In the genomic region with DNA sequence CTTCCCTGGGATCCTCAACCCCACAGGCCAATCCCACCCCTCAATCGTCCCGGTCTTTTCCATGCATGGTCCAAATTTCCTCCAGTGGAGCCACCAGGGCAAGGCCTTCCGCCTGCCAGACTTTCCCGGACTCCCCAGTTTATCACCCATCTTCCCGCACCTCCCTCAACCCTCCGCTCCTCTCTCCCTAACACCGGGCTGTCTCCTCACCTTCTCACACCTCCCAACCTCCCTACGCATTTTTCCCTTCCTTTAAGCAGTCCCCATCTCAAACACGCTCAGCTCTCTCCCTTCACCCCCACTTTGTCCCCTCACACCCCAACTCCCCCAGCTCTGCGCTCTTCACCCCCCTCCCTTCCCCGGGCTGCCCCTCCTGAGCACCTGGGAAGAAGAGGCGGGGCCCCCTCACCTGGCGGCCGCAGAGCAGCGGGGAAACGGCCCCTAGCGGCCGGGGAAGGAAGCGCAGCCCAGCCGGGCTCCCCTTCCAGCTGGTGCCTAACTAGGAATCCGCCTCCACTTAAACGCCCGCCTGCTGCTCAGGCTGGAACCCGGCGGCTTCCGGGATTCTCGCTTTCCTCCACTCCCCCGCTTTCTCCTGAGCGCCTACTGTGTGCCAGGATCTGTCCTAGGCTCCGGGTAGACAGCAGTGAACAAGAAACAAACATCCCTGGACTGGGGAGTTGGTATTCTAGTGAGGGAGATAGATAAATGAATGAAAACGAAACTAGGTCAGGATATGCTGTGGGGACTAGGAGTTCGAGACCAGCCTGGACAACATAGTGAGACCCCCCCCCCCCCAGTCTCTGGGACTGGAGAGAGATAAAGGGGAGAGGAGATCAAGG, we compare ENCODE assay signal across 8 cellular contexts.
DNase-seq lines count a peak whose midpoint lies in the region; ATAC-seq and TF ChIP-seq lines count a peak whose summit lies in the region.
"Not testable (repeated sequence)": the region's sequence is repeated elsewhere in the genome, so short reads cannot be mapped to it uniquely, and the experiment has no call there.

No MANE protein-coding gene starts in this region.

- not testable (repeated sequence) for H3K27ac ChIP-seq in SJSA1; esophagus (ENCODE audit: low read depth in 2 of 2, low read length in 1 of 2); mesendoderm (ENCODE audit: low read depth, low read length)

- H4K5ac ChIP-seq in mesendoderm (ENCODE audit: low read length), result not testable (repeated sequence)

- H2BK15ac ChIP-seq in mesendoderm (replicated peaks; ENCODE audit: low read depth), result not testable (repeated sequence)

- not testable (repeated sequence) for H3K18ac ChIP-seq in mesendoderm (ENCODE audit: low read length)

- H3K27ac Mint-ChIP-seq in activated T-helper 17 cell treated with anti-CD3 and anti-CD28 coated beads, Interleukin-2, amount 50 U/mL, for 72 hours, result not testable (repeated sequence)

- not testable (repeated sequence) for H3K36me3 Mint-ChIP-seq in activated T-helper 17 cell treated with anti-CD3 and anti-CD28 coated beads, Interleukin-2, amount 50 U/mL, for 72 hours (ENCODE audit: low read depth)

- not testable (repeated sequence) for H3K79me2 ChIP-seq in mesendoderm (ENCODE audit: control insufficient read depth, insufficient read depth, low read length)

- not testable (repeated sequence) for H3K36me3 ChIP-seq in SJSA1; esophagus (ENCODE audit: control insufficient read depth in 2 of 2, insufficient read depth in 2 of 2, low read length in 1 of 2); mesendoderm (ENCODE audit: control insufficient read depth, insufficient read depth, low read length)

- not testable (repeated sequence) for H3K4me1 ChIP-seq in SJSA1 (replicated peaks); esophagus (ENCODE audit: control insufficient read depth in 2 of 2, insufficient read depth in 2 of 2, low read length in 1 of 2); mesendoderm (ENCODE audit: control insufficient read depth, low read depth, low read length)

- TF ChIP-seq CTCF in AG09309 (IDR thresholded peaks at IDR 0.05; ENCODE audit: control insufficient read depth, insufficient read depth, low read depth, low read length, missing control alignments), result peak; percentile 80

- H3K27me3 Mint-ChIP-seq in activated T-helper 17 cell treated with anti-CD3 and anti-CD28 coated beads, Interleukin-2, amount 50 U/mL, for 72 hours, result not testable (repeated sequence)

- H3K4me3 ChIP-seq in AG09309 (ENCODE audit: control insufficient read depth, low read depth, low read length), result peak overlapping the region; percentile 38
- H3K4me3 ChIP-seq in SJSA1, result peak overlapping the region; percentile 31
- peak overlapping the region; percentile 37 to 47 for H3K4me3 ChIP-seq in esophagus (ENCODE audit: low read depth in 1 of 2, low read length in 2 of 2)
- not testable (repeated sequence) for H3K4me3 ChIP-seq in mesendoderm (ENCODE audit: low read length)

- not testable (repeated sequence) for H2BK5ac ChIP-seq in mesendoderm (ENCODE audit: low read length)

- not testable (repeated sequence) for H2AK5ac ChIP-seq in mesendoderm (ENCODE audit: low read length)

- H3K4me3 Mint-ChIP-seq in activated T-helper 17 cell treated with anti-CD3 and anti-CD28 coated beads, Interleukin-2, amount 50 U/mL, for 72 hours, result peak overlapping the region; percentile 74

- H3K9ac ChIP-seq in mesendoderm (ENCODE audit: low read length), result peak overlapping the region; percentile 17

- not testable (repeated sequence) for H3K27me3 ChIP-seq in SJSA1 (replicated peaks); esophagus (ENCODE audit: control insufficient read depth in 1 of 2, insufficient read depth in 2 of 2, low read length in 2 of 2); mesendoderm (ENCODE audit: insufficient read depth, low read length, poor library complexity)

- not testable (repeated sequence) for H3K9me3 Mint-ChIP-seq in activated T-helper 17 cell treated with anti-CD3 and anti-CD28 coated beads, Interleukin-2, amount 50 U/mL, for 72 hours

- not testable (repeated sequence) for H3K9me3 ChIP-seq in SJSA1 (replicated peaks); esophagus (ENCODE audit: control insufficient read depth in 2 of 2, insufficient read depth in 1 of 2, low read depth in 1 of 2, low read length in 1 of 2)

- 5% methylated on average over 28 to 32 of the region's 32 CpGs for WGBS in esophagus, 2 donors
- no CpG with 5 or more reads among the region's 32 CpGs for WGBS in mesendoderm (ENCODE audit: extremely low coverage, insufficient coverage, low lambda C conversion rate)

- peak overlapping the region; percentile 74 for H3K56ac ChIP-seq in mesendoderm (ENCODE audit: low read length)

- peak; percentile 64 for ATAC-seq in GM21360 (IDR thresholded peaks at IDR 0.05; ENCODE audit: unreplicated experiment)
- ATAC-seq in activated T-helper 17 cell treated with anti-CD3 and anti-CD28 coated beads, Interleukin-2, amount 50 U/mL, for 72 hours (replicated peaks), result peak; percentile 87

- not testable (repeated sequence) for H3K4me2 ChIP-seq in mesendoderm (ENCODE audit: low read length)

- not testable (repeated sequence) for DNase-seq in AG09309 (ENCODE audit: low read depth)
- peak; percentile 64 for DNase-seq in NCI-H1105 treated with DMSO at 0.1 percent for 48 hours (lab: John Stamatoyannopoulos, UW)
- DNase-seq in SJSA1 (ENCODE audit: low read depth in 1 of 2, low spot score in 2 of 2), result peak; percentile 63 to 69
- DNase-seq in mesendoderm, result peak; percentile 84
- peak in 2 of 3 donors; percentile 54 to 76 for DNase-seq in stimulated activated CD4-positive, alpha-beta T cell treated with anti-CD3 and anti-CD28 coated beads, TNF-alpha, amount 100 ng/mL, for 1 hour (ENCODE audit: low read depth in 3 of 3, low spot score in 1 of 3)

- not testable (repeated sequence) for H2BK120ac ChIP-seq in mesendoderm (ENCODE audit: low read depth, low read length)

- not testable (repeated sequence) for H3K4ac ChIP-seq in mesendoderm (ENCODE audit: low read depth, low read length)

- not testable (repeated sequence) for H4K8ac ChIP-seq in mesendoderm (ENCODE audit: low read depth, low read length)

- not testable (repeated sequence) for H3K4me1 Mint-ChIP-seq in activated T-helper 17 cell treated with anti-CD3 and anti-CD28 coated beads, Interleukin-2, amount 50 U/mL, for 72 hours

- not testable (repeated sequence) for H3K79me1 ChIP-seq in mesendoderm (ENCODE audit: low read length)

- H3K23ac ChIP-seq in mesendoderm (ENCODE audit: low read length), result not testable (repeated sequence)
